Comparison of ENCODE assay signal across 1 cellular context in the genomic region with DNA sequence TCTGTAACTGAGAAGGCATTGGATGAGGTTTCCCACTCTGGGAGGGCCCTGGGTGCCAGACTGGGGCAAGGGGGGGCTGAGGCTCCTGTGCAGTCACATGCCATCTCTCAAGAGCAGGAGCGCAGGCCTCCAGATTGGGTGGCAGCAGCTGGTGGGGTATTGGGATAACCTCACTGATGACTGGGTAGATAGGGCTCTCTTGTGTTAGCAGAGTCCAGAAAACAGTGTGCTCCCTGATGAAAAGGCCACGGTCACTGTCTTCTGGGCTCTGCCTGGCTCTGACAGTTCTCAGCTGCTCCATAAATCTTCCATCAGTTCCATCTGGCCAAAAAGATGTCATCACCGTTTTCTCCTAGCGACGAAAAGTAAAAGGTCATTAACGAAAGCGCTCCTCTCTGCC.
TF ChIP-seq lines count a peak whose summit lies in the region.

No MANE protein-coding gene starts in this region.

TF ChIP-seq in K562, 482 proteins besides CTCF, POLR2A, EP300 and RAD21:
- TF ChIP-seq ZNF133 (CRISPR knock-in tag; IDR thresholded peaks at IDR 0.05) (no peak), MEIS2 (IDR thresholded peaks at IDR 0.05; ENCODE audit: partially characterized antibody) (peak; percentile 82), SNIP1 (IDR thresholded peaks at IDR 0.05; ENCODE audit: low read depth) (no peak), TRIM24 (IDR thresholded peaks at IDR 0.05) (no peak), PCBP1 (IDR thresholded peaks at IDR 0.05; ENCODE audit: low read depth, low read length, poor library complexity, severe bottlenecking) (no peak), GABPB2 (CRISPR knock-in tag; conservative IDR thresholded peaks at IDR 0.05) (no peak), ZNF445 (CRISPR knock-in tag; IDR thresholded peaks at IDR 0.05; ENCODE audit: low read depth) (no peak), NFIC (IDR thresholded peaks at IDR 0.05) (no peak), RBBP5 (IDR thresholded peaks at IDR 0.05; ENCODE audit: borderline replicate concordance, insufficient read depth, low read length, poor library complexity, severe bottlenecking) (no peak), GTF2F1 (IDR thresholded peaks at IDR 0.05; ENCODE audit: low read depth, low read length) (no peak), VEZF1 (CRISPR knock-in tag; IDR thresholded peaks at IDR 0.05) (no peak), FOS (IDR thresholded peaks at IDR 0.05; ENCODE audit: extremely low read depth, insufficient read length) (no peak), TOE1 (IDR thresholded peaks at IDR 0.05; ENCODE audit: borderline replicate concordance) (no peak), TOE1 (CRISPR knock-in tag; IDR thresholded peaks at IDR 0.05; ENCODE audit: borderline replicate concordance, low read depth) (no peak), GTF2B (IDR thresholded peaks at IDR 0.05; ENCODE audit: extremely low read depth, insufficient read length) (no peak), MTA2 (IDR thresholded peaks at IDR 0.05; ENCODE audit: low read depth) (no peak), ZNF668 (CRISPR knock-in tag; IDR thresholded peaks at IDR 0.05) (no peak), TEAD2 (tag; IDR thresholded peaks at IDR 0.05) (no peak), SIRT6 (IDR thresholded peaks at IDR 0.05; ENCODE audit: low read depth, low read length) (no peak), HNRNPK (IDR thresholded peaks at IDR 0.05; ENCODE audit: low read depth, low read length, poor library complexity, severe bottlenecking) (no peak), MIER1 (IDR thresholded peaks at IDR 0.05; ENCODE audit: low read depth) (no peak), CSDE1 (IDR thresholded peaks at IDR 0.05) (no peak), ARHGAP35 (IDR thresholded peaks at IDR 0.05; ENCODE audit: partially characterized antibody) (no peak), PHB2 (IDR thresholded peaks at IDR 0.05; ENCODE audit: low read depth) (no peak), IRF2 (CRISPR knock-in tag; IDR thresholded peaks at IDR 0.05) (no peak), IRF9 (tag; IDR thresholded peaks at IDR 0.05) (no peak), ZBED1 (IDR thresholded peaks at IDR 0.05) (no peak), HSF4 (CRISPR knock-in tag; IDR thresholded peaks at IDR 0.05; ENCODE audit: borderline replicate concordance) (no peak), NR2C2 (CRISPR knock-in tag; IDR thresholded peaks at IDR 0.05) (no peak), NR2C2 (tag; IDR thresholded peaks at IDR 0.05) (peak; percentile 51; the same call in 1 of the 2 replicates), TFAM (CRISPR knock-in tag; conservative IDR thresholded peaks at IDR 0.05) (no peak)
- TF ChIP-seq, protein P1, sequence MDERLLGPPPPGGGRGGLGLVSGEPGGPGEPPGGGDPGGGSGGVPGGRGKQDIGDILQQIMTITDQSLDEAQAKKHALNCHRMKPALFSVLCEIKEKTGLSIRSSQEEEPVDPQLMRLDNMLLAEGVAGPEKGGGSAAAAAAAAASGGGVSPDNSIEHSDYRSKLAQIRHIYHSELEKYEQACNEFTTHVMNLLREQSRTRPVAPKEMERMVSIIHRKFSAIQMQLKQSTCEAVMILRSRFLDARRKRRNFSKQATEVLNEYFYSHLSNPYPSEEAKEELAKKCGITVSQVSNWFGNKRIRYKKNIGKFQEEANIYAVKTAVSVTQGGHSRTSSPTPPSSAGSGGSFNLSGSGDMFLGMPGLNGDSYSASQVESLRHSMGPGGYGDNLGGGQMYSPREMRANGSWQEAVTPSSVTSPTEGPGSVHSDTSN (CRISPR knock-in tag; IDR thresholded peaks at IDR 0.05; ENCODE audit: low read depth) = no peak
- TF ChIP-seq, protein P1 (tag; conservative IDR thresholded peaks at IDR 0.05; ENCODE audit: low read depth) = peak; percentile 94
- TF ChIP-seq, protein P2, sequence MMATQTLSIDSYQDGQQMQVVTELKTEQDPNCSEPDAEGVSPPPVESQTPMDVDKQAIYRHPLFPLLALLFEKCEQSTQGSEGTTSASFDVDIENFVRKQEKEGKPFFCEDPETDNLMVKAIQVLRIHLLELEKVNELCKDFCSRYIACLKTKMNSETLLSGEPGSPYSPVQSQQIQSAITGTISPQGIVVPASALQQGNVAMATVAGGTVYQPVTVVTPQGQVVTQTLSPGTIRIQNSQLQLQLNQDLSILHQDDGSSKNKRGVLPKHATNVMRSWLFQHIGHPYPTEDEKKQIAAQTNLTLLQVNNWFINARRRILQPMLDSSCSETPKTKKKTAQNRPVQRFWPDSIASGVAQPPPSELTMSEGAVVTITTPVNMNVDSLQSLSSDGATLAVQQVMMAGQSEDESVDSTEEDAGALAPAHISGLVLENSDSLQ (IDR thresholded peaks at IDR 0.05) = peak; percentile 59
- TF ChIP-seq, protein P3, sequence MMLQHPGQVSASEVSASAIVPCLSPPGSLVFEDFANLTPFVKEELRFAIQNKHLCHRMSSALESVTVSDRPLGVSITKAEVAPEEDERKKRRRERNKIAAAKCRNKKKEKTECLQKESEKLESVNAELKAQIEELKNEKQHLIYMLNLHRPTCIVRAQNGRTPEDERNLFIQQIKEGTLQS (IDR thresholded peaks at IDR 0.05) = 0 out of 2 replicates have a peak, but pooled peaks have one; percentile 12
- TF ChIP-seq, protein P3 (CRISPR knock-in tag; conservative IDR thresholded peaks at IDR 0.05) = no peak
